14 cellular contexts compared by ENCODE assay signal in genomic region chr16:49101997-49102396, GRCh38.
"Had no signal": no experiment of that assay in that cellular context is flagged by ENCODE, and none has a peak within 500 bp of the region (broad histone marks: within the 10 kb centered on the region; RNA-seq: fewer than 3 reads in every experiment).

No MANE protein-coding gene starts in this region.

- H3K27ac ChIP-seq: coronary artery, dorsolateral prefrontal cortex, esophagus muscularis mucosa, foreskin keratinocyte, gastroesophageal sphincter, hepatocyte, left lung, lower lobe of right lung had no signal

- ATAC-seq: foreskin keratinocyte, gastroesophageal sphincter, left cardiac atrium, left lung, lower lobe of right lung, mucosa of descending colon had no signal

- H2AFZ ChIP-seq: hepatocyte had no signal

- H3K4me2 ChIP-seq: hepatocyte had no signal

- H3K27me3 ChIP-seq: esophagus muscularis mucosa, foreskin keratinocyte, gastroesophageal sphincter, hepatocyte, left lung had no signal

- DNase-seq: dermis blood vessel endothelial cell; dorsolateral prefrontal cortex; effector CD4-positive, alpha-beta T cell; effector memory CD4-positive, alpha-beta T cell; foreskin keratinocyte; left cardiac atrium; left lung; lower lobe of right lung; mesenchymal stem cell; mucosa of descending colon had no signal

- H3K4me3 ChIP-seq: coronary artery, dorsolateral prefrontal cortex, esophagus muscularis mucosa, gastroesophageal sphincter, hepatocyte, left lung, lower lobe of right lung, mucosa of descending colon had no signal

- H3K79me2 ChIP-seq: hepatocyte had no signal

- H3K9me3 ChIP-seq: esophagus muscularis mucosa, gastroesophageal sphincter, lower lobe of right lung, mucosa of descending colon had no signal

- H3K36me3 ChIP-seq: esophagus muscularis mucosa, gastroesophageal sphincter, left lung, lower lobe of right lung had no signal

- H3K4me1 ChIP-seq: foreskin keratinocyte, gastroesophageal sphincter, left lung, lower lobe of right lung had no signal
